In genomic region chr12:105234197-105234596, GRCh38 we compare ENCODE assay signal across 11 cellular contexts. TPM values are rescaled to one million over a fixed set of nuclear protein-coding genes. Genes with fewer than 3 reads are reported as not detected.
A peak's percentile ranks its signal among the peaks of the same experiment; 100 is the strongest.
DNase-seq lines count a peak whose midpoint lies in the region; ATAC-seq and TF ChIP-seq lines count a peak whose summit lies in the region.
"Had no signal": no experiment of that assay in that cellular context is flagged by ENCODE, and none has a peak within 500 bp of the region (broad histone marks: within the 10 kb centered on the region; RNA-seq: fewer than 3 reads in every experiment).

No MANE protein-coding gene starts in this region.

- H3K4me1 ChIP-seq in thoracic aorta (ENCODE audit: control insufficient read depth in 1 of 2, low read depth in 2 of 2) = peaks cover 31 to 57% of the 10 kb centered on the region in 2 donors

- TF ChIP-seq CTCF in astrocyte of the cerebellum (IDR thresholded peaks at IDR 0.05; ENCODE audit: low read depth, low read length, missing control alignments) (no peak), thoracic aorta (IDR thresholded peaks at IDR 0.05) (no peak)

- no peaks in the 10 kb centered on the region for H3K36me3 ChIP-seq in thoracic aorta

- no peak for ATAC-seq in activated T-cell treated with anti-CD3 and anti-CD28 coated beads, Interleukin-2, amount 50 U/mL, for 4 hours
- no peak for ATAC-seq in thoracic aorta (ENCODE audit: insufficient number of reproducible peaks, low FRiP score, low read depth)
- no peak for ATAC-seq in HG03025 (IDR thresholded peaks at IDR 0.05; ENCODE audit: low FRiP score, unreplicated experiment)
- ATAC-seq in HG03196 (IDR thresholded peaks at IDR 0.05; ENCODE audit: unreplicated experiment) = no peak
- ATAC-seq: esophagus mucosa had no signal

- H3K36me3 Mint-ChIP-seq in activated T-cell treated with anti-CD3 and anti-CD28 coated beads, Interleukin-2, amount 50 U/mL, for 4 hours (ENCODE audit: insufficient read depth) = peaks cover 14% of the 10 kb centered on the region

- DNase-seq in activated T-cell treated with anti-CD3 and anti-CD28 coated beads, Interleukin-2, amount 50 U/mL, for 4 hours = no peak
- DNase-seq in activated T-cell treated with anti-CD3 and anti-CD28 coated beads, Interleukin-2, amount 50 U/mL, for 48 hours = no peak
- no peak for DNase-seq in astrocyte of the cerebellum (ENCODE audit: low read depth)
- peak; percentile 65 for DNase-seq in medulla oblongata (ENCODE audit: extremely low spot score)
- DNase-seq in thoracic aorta (ENCODE audit: low spot score) = no peak
- no peak for DNase-seq in occipital lobe (lab: John Stamatoyannopoulos, UW)
- DNase-seq: COR-L47, NCI-H345 had no signal

- no peak overlapping the region for H3K27ac ChIP-seq in thoracic aorta

- peak overlapping the region; percentile 87 for H3K4me3 Mint-ChIP-seq in activated T-cell treated with anti-CD3 and anti-CD28 coated beads, Interleukin-2, amount 50 U/mL, for 4 hours

- peak overlapping the region; percentile 66 for H3K4me3 ChIP-seq in astrocyte of the cerebellum (ENCODE audit: low read depth, low read length)
- peak overlapping the region; percentile 97 for H3K4me3 ChIP-seq in thoracic aorta

- peaks cover 53% of the 10 kb centered on the region for H3K4me1 Mint-ChIP-seq in activated T-cell treated with anti-CD3 and anti-CD28 coated beads, Interleukin-2, amount 50 U/mL, for 4 hours (ENCODE audit: low read depth)

- no peaks in the 10 kb centered on the region for H3K27me3 ChIP-seq in thoracic aorta (replicated peaks; ENCODE audit: insufficient read depth)

- no peaks in the 10 kb centered on the region for H3K9me3 Mint-ChIP-seq in activated T-cell treated with anti-CD3 and anti-CD28 coated beads, Interleukin-2, amount 50 U/mL, for 4 hours

- H3K27me3 Mint-ChIP-seq in activated T-cell treated with anti-CD3 and anti-CD28 coated beads, Interleukin-2, amount 50 U/mL, for 4 hours (ENCODE audit: low read depth) = no peaks in the 10 kb centered on the region

- no peaks in the 10 kb centered on the region for H3K9me3 ChIP-seq in thoracic aorta

- in situ Hi-C loops in astrocyte of the cerebellum (cut with HindIII; ENCODE audit: low sequenced_read_pairs) = no loop called here

RNA-seq across cellular contexts. Expression of gene APPL2, which starts 1.8 kb away (rescaled TPM):
- total RNA-seq in activated T-cell treated with anti-CD3 and anti-CD28 coated beads, Interleukin-2, amount 50 U/mL, for 4 hours = 1 to 10 TPM; 7.8 to 8.6 (median 8.0) TPM
- total RNA-seq in thoracic aorta (10 to 100 TPM; 38.2 to 60.9 TPM), occipital lobe (47.1 TPM)
